8 cellular contexts compared by ENCODE assay signal in the genomic region with DNA sequence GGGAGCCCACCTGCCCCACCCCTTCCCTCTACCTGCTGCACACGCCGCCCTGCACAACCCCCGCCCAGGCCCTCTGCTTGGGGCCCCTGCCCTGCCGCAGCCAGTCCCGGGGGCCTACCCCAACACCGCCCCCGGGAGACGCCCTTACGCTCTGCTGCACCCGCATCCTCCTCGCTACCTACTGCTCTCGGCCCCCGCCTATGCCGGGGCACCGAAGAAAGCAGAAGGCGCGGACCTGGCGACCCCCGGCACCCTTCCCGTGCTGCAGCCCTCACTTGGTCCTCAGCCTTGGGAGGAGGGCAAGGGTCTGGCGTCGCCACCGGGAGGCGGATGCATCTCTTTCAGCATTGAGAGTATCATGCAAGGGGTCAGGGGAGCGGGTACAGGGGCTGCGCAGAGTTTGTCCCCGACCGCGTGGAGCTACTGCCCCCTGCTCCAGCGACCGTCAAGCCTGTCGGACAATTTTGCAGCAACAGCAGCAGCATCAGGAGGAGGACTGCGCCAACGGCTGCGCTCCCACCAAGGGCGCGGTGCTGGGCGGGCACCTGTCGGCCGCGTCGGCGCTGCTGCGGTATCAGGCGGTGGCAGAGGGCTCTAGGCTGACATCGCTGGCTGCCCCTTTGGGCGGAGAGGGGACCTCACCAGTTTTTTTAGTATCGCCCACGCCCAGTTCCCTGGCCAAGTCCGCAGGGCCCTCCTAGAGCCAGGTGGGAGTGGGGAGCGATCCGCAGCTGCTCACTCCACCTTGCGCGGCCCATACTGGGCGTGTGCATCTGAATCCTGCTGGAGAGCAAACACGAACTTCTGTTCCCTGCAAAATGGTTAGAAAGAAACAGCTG. TPM values are rescaled to one million over a fixed set of nuclear protein-coding genes. Genes with fewer than 3 reads are reported as not detected.
DNase-seq lines count a peak whose midpoint lies in the region; ATAC-seq and TF ChIP-seq lines count a peak whose summit lies in the region.
"Not testable (repeated sequence)": the region's sequence is repeated elsewhere in the genome, so short reads cannot be mapped to it uniquely, and the experiment has no call there.

No MANE protein-coding gene starts in this region.

- 0 out of 2 replicates have a peak overlapping the region, but pooled peaks have one; percentile 32 for H3K4me2 ChIP-seq in BLaER1

- H3K4me3 ChIP-seq in BLaER1: not testable (repeated sequence)

- intact Hi-C loops in activated CD8-positive, alpha-beta T cell treated with anti-CD3 and anti-CD28 coated beads for 36 hours (cut with micrococcal nuclease): not testable (repeated sequence)
- intact Hi-C loops in activated T-helper 1 cell treated with anti-CD3 and anti-CD28 coated beads, Interleukin-12 subunit alpha, Interleukin-12 subunit beta, Interleukin-2, Interleukin-4 antibody, amounts not matched to agents 30 ng/mL and 10 ng/mL and 1 ng/mL, durations not matched to agents 14 hours and 24 hours and 36 hours (cut with micrococcal nuclease): loop anchor here (5.0 kb wide), 1 partner anchor 223 kb away; a partner anchor contains a TSS

- CTCF ChIA-PET in activated CD8-positive, alpha-beta T cell treated with anti-CD3 and anti-CD28 coated beads for 36 hours (lab: Charles Lee): not testable (repeated sequence)

- DNase-seq in D341Med (ENCODE audit: low spot score) (peak; percentile 2), SW480 (ENCODE audit: low spot score) (peak; percentile 15)
- DNase-seq in activated CD8-positive, alpha-beta T cell treated with anti-CD3 and anti-CD28 coated beads for 36 hours; activated T-helper 1 cell treated with anti-CD3 and anti-CD28 coated beads, Interleukin-12 subunit alpha, Interleukin-12 subunit beta, Interleukin-2, Interleukin-4 antibody, amounts not matched to agents 30 ng/mL and 10 ng/mL and 1 ng/mL, durations not matched to agents 14 hours and 24 hours and 36 hours (ENCODE audit: low spot score); central memory CD8-positive, alpha-beta T cell (ENCODE audit: low spot score in 2 of 2); immature natural killer cell: not testable (repeated sequence)
- peak; percentile 58 for DNase-seq in natural killer cell treated with Interleukin-12 subunit alpha and Interleukin-12 subunit beta and Interleukin-15 and Interleukin-18, amount 100 ng/mL, for 72 hours (ENCODE audit: low spot score)

- H3K36me3 ChIP-seq in BLaER1: not testable (repeated sequence)

- peak overlapping the region; percentile 27 for H3K4me3 Mint-ChIP-seq in activated CD8-positive, alpha-beta T cell treated with anti-CD3 and anti-CD28 coated beads for 36 hours
- peak overlapping the region; percentile 47 for H3K4me3 Mint-ChIP-seq in activated T-helper 1 cell treated with anti-CD3 and anti-CD28 coated beads, Interleukin-12 subunit alpha, Interleukin-12 subunit beta, Interleukin-2, Interleukin-4 antibody, amounts not matched to agents 30 ng/mL and 10 ng/mL and 1 ng/mL, durations not matched to agents 14 hours and 24 hours and 36 hours
- peak overlapping the region; percentile 62 for H3K4me3 Mint-ChIP-seq in central memory CD8-positive, alpha-beta T cell
- peak overlapping the region in 3 of 5 donors; percentile 43 to 70 (median 70) for H3K4me3 Mint-ChIP-seq in immature natural killer cell
- H3K4me3 Mint-ChIP-seq in natural killer cell treated with Interleukin-12 subunit alpha and Interleukin-12 subunit beta and Interleukin-15 and Interleukin-18, amount 100 ng/mL, for 72 hours: peak overlapping the region; percentile 50

- H3K27me3 Mint-ChIP-seq in activated CD8-positive, alpha-beta T cell treated with anti-CD3 and anti-CD28 coated beads for 36 hours: peaks cover 28% of the 10 kb centered on the region
- peaks cover 31% of the 10 kb centered on the region for H3K27me3 Mint-ChIP-seq in activated T-helper 1 cell treated with anti-CD3 and anti-CD28 coated beads, Interleukin-12 subunit alpha, Interleukin-12 subunit beta, Interleukin-2, Interleukin-4 antibody, amounts not matched to agents 30 ng/mL and 10 ng/mL and 1 ng/mL, durations not matched to agents 14 hours and 24 hours and 36 hours (ENCODE audit: insufficient read depth)
- peaks cover 35% of the 10 kb centered on the region for H3K27me3 Mint-ChIP-seq in central memory CD8-positive, alpha-beta T cell
- H3K27me3 Mint-ChIP-seq in immature natural killer cell (ENCODE audit: low read depth in 3 of 3): peaks cover 0 to 14% (median 13%) of the 10 kb centered on the region in 3 donors
- peaks cover 18 to 24% of the 10 kb centered on the region in 2 donors for H3K27me3 Mint-ChIP-seq in natural killer cell treated with Interleukin-12 subunit alpha and Interleukin-12 subunit beta and Interleukin-15 and Interleukin-18, amount 100 ng/mL, for 72 hours

- H3K27me3 ChIP-seq in BLaER1: peaks cover 58% of the 10 kb centered on the region

- not testable (repeated sequence) for H3K27ac ChIP-seq in BLaER1

- H3K36me3 Mint-ChIP-seq in activated CD8-positive, alpha-beta T cell treated with anti-CD3 and anti-CD28 coated beads for 36 hours (ENCODE audit: low read depth); activated T-helper 1 cell treated with anti-CD3 and anti-CD28 coated beads, Interleukin-12 subunit alpha, Interleukin-12 subunit beta, Interleukin-2, Interleukin-4 antibody, amounts not matched to agents 30 ng/mL and 10 ng/mL and 1 ng/mL, durations not matched to agents 14 hours and 24 hours and 36 hours (ENCODE audit: low read depth); immature natural killer cell; natural killer cell treated with Interleukin-12 subunit alpha and Interleukin-12 subunit beta and Interleukin-15 and Interleukin-18, amount 100 ng/mL, for 72 hours: not testable (repeated sequence)
- peaks cover 16% of the 10 kb centered on the region for H3K36me3 Mint-ChIP-seq in central memory CD8-positive, alpha-beta T cell (ENCODE audit: insufficient read depth)

- H3K9ac ChIP-seq in BLaER1: not testable (repeated sequence)

- H3K4me1 Mint-ChIP-seq in activated CD8-positive, alpha-beta T cell treated with anti-CD3 and anti-CD28 coated beads for 36 hours (ENCODE audit: low read depth): peaks cover 15% of the 10 kb centered on the region
- H3K4me1 Mint-ChIP-seq in activated T-helper 1 cell treated with anti-CD3 and anti-CD28 coated beads, Interleukin-12 subunit alpha, Interleukin-12 subunit beta, Interleukin-2, Interleukin-4 antibody, amounts not matched to agents 30 ng/mL and 10 ng/mL and 1 ng/mL, durations not matched to agents 14 hours and 24 hours and 36 hours (ENCODE audit: low read depth): peaks cover 15% of the 10 kb centered on the region
- H3K4me1 Mint-ChIP-seq in central memory CD8-positive, alpha-beta T cell: peaks cover 15% of the 10 kb centered on the region
- peaks cover 19 to 23% of the 10 kb centered on the region in 2 donors for H3K4me1 Mint-ChIP-seq in immature natural killer cell
- H3K4me1 Mint-ChIP-seq in natural killer cell treated with Interleukin-12 subunit alpha and Interleukin-12 subunit beta and Interleukin-15 and Interleukin-18, amount 100 ng/mL, for 72 hours (ENCODE audit: low read depth in 2 of 2): peaks cover 12 to 14% of the 10 kb centered on the region in 2 donors

- peaks cover 29% of the 10 kb centered on the region for H4K20me1 ChIP-seq in BLaER1

- not testable (repeated sequence) for H3K27ac Mint-ChIP-seq in activated CD8-positive, alpha-beta T cell treated with anti-CD3 and anti-CD28 coated beads for 36 hours; activated T-helper 1 cell treated with anti-CD3 and anti-CD28 coated beads, Interleukin-12 subunit alpha, Interleukin-12 subunit beta, Interleukin-2, Interleukin-4 antibody, amounts not matched to agents 30 ng/mL and 10 ng/mL and 1 ng/mL, durations not matched to agents 14 hours and 24 hours and 36 hours; central memory CD8-positive, alpha-beta T cell (ENCODE audit: low read depth); immature natural killer cell; natural killer cell treated with Interleukin-12 subunit alpha and Interleukin-12 subunit beta and Interleukin-15 and Interleukin-18, amount 100 ng/mL, for 72 hours

- H3K9me3 ChIP-seq in BLaER1: peaks cover 24% of the 10 kb centered on the region

- ATAC-seq in activated CD8-positive, alpha-beta T cell treated with anti-CD3 and anti-CD28 coated beads for 36 hours; central memory CD8-positive, alpha-beta T cell (replicated peaks; ENCODE audit: extremely low read depth, poor library complexity, severe bottlenecking); natural killer cell treated with Interleukin-12 subunit alpha and Interleukin-12 subunit beta and Interleukin-15 and Interleukin-18, amount 100 ng/mL, for 72 hours: not testable (repeated sequence)

- POLR2A ChIA-PET in activated CD8-positive, alpha-beta T cell treated with anti-CD3 and anti-CD28 coated beads for 36 hours (lab: Charles Lee): not testable (repeated sequence)

- not testable (repeated sequence) for TF ChIP-seq CTCF in activated CD8-positive, alpha-beta T cell treated with anti-CD3 and anti-CD28 coated beads for 36 hours (IDR thresholded peaks at IDR 0.05)

- H3K4me1 ChIP-seq in BLaER1: not testable (repeated sequence)

- not testable (repeated sequence) for H3K9me3 Mint-ChIP-seq in activated CD8-positive, alpha-beta T cell treated with anti-CD3 and anti-CD28 coated beads for 36 hours; activated T-helper 1 cell treated with anti-CD3 and anti-CD28 coated beads, Interleukin-12 subunit alpha, Interleukin-12 subunit beta, Interleukin-2, Interleukin-4 antibody, amounts not matched to agents 30 ng/mL and 10 ng/mL and 1 ng/mL, durations not matched to agents 14 hours and 24 hours and 36 hours; central memory CD8-positive, alpha-beta T cell; immature natural killer cell; natural killer cell treated with Interleukin-12 subunit alpha and Interleukin-12 subunit beta and Interleukin-15 and Interleukin-18, amount 100 ng/mL, for 72 hours

RNA-seq across cellular contexts. Expression of a gene that starts 1.6 kb away (rescaled TPM):
- total RNA-seq in activated CD8-positive, alpha-beta T cell treated with anti-CD3 and anti-CD28 coated beads for 36 hours: under 1 TPM in 1 of 2 experiments, not detected in 1; 0.23 TPM
- 0.32 and 0.39 TPM in 2 replicates for total RNA-seq in activated T-helper 1 cell treated with anti-CD3 and anti-CD28 coated beads, Interleukin-12 subunit alpha, Interleukin-12 subunit beta, Interleukin-2, Interleukin-4 antibody, amounts not matched to agents 30 ng/mL and 10 ng/mL and 1 ng/mL, durations not matched to agents 14 hours and 24 hours and 36 hours
- polyA plus RNA-seq in immature natural killer cell: not detected
- under 1 TPM; 0.17 to 0.31 TPM for total RNA-seq in natural killer cell treated with Interleukin-12 subunit alpha and Interleukin-12 subunit beta and Interleukin-15 and Interleukin-18, amount 100 ng/mL, for 72 hours
